ENCODE assay signal across 18 cellular contexts in genomic region chr9:27338527-27338903, GRCh38. TPM values are rescaled to one million over a fixed set of nuclear protein-coding genes. Genes with fewer than 3 reads are reported as not detected.
DNase-seq lines count a peak whose midpoint lies in the region; ATAC-seq and TF ChIP-seq lines count a peak whose summit lies in the region.
"Had no signal": no experiment of that assay in that cellular context is flagged by ENCODE, and none has a peak within 500 bp of the region (broad histone marks: within the 10 kb centered on the region; RNA-seq: fewer than 3 reads in every experiment).

No MANE protein-coding gene starts in this region.

- H3K9me3 ChIP-seq in heart left ventricle (no peaks in the 10 kb centered on the region), upper lobe of right lung (no peaks in the 10 kb centered on the region)

- no peak overlapping the region for H2BK120ac ChIP-seq in mesendoderm (ENCODE audit: low read depth, low read length)

- no peaks in the 10 kb centered on the region for H3K27me3 ChIP-seq in heart left ventricle
- H3K27me3 ChIP-seq in layer of hippocampus (ENCODE audit: control insufficient read depth, insufficient read depth, low read length): no peaks in the 10 kb centered on the region
- H3K27me3 ChIP-seq in upper lobe of right lung: no peaks in the 10 kb centered on the region
- H3K27me3 ChIP-seq in mesendoderm (ENCODE audit: insufficient read depth, low read length, poor library complexity): no peaks in the 10 kb centered on the region

- no peak overlapping the region for H2AK5ac ChIP-seq in mesendoderm (ENCODE audit: low read length)

- no peak overlapping the region for H3K9ac ChIP-seq in mesendoderm (ENCODE audit: low read length)
- H3K9ac ChIP-seq: parathyroid adenoma had no signal

- no peak overlapping the region for H3K4ac ChIP-seq in mesendoderm (ENCODE audit: low read depth, low read length)

- intact Hi-C loops in heart left ventricle (cut with DNase I): loop anchor here in 2 of 10 donors (2.0 to 5.0 kb wide), 3 partner anchors 189 to 209 kb away; partner anchors contain the start of gene MOB3B (in 2 of the 2)
- intact Hi-C loops in cardiac septum (cut with DNase I): no loop called here
- intact Hi-C loops in upper lobe of right lung (cut with DNase I): loop anchor here (5.0 kb wide), 1 partner anchor 214 kb away; no protein-coding TSS in a partner anchor

- H3K18ac ChIP-seq in mesendoderm (ENCODE audit: low read length): no peak overlapping the region

- peak overlapping the region in 3 of 12 donors; percentile 11 to 35 (median 29) for H3K27ac ChIP-seq in heart left ventricle
- H3K27ac ChIP-seq in layer of hippocampus (ENCODE audit: low read depth, low read length): peak overlapping the region; percentile 78
- peak overlapping the region; percentile 82 for H3K27ac ChIP-seq in upper lobe of right lung
- no peak overlapping the region for H3K27ac ChIP-seq in mesendoderm (ENCODE audit: low read depth, low read length)
- H3K27ac ChIP-seq: C4-2B, parathyroid adenoma had no signal

- H2BK15ac ChIP-seq in mesendoderm (replicated peaks; ENCODE audit: low read depth): no peak overlapping the region

- H3K23ac ChIP-seq in mesendoderm (ENCODE audit: low read length): no peak overlapping the region

- no peak overlapping the region for H3K4me2 ChIP-seq in mesendoderm (ENCODE audit: low read length)

- no peak for TF ChIP-seq CTCF in heart left ventricle (IDR thresholded peaks at IDR 0.05)
- no peak for TF ChIP-seq CTCF in upper lobe of right lung (IDR thresholded peaks at IDR 0.05)

- H3K79me1 ChIP-seq in mesendoderm (ENCODE audit: low read length): no peaks in the 10 kb centered on the region

- TF ChIP-seq POLR2A in heart left ventricle (IDR thresholded peaks at IDR 0.05): no peak

- peaks cover 0 to 49% (median 17%) of the 10 kb centered on the region in 12 donors for H3K4me1 ChIP-seq in heart left ventricle
- H3K4me1 ChIP-seq in upper lobe of right lung: peaks cover 40% of the 10 kb centered on the region
- H3K4me1 ChIP-seq in mesendoderm (ENCODE audit: control insufficient read depth, low read depth, low read length): no peaks in the 10 kb centered on the region
- H3K4me1 ChIP-seq: parathyroid adenoma had no signal

- no peak overlapping the region for H4K8ac ChIP-seq in mesendoderm (ENCODE audit: low read depth, low read length)

- DNase-seq in heart left ventricle (no peak), cardiac septum (ENCODE audit: low spot score) (no peak), renal cortical epithelial cell (ENCODE audit: low read depth) (peak; percentile 18), upper lobe of right lung (no peak), mesendoderm (no peak)
- DNase-seq: 8988T; activated effector memory CD4-positive, alpha-beta T cell treated with Interleukin-2 at 50 U/mL for 16 hours; DND-41; effector memory CD4-positive, alpha-beta T cell; GOT3; NCI-H1417 treated with DMSO at 0.1 percent for 48 hours; NCI-H2227 treated with DMSO at 0.1 percent for 48 hours had no signal

- no peak overlapping the region for H3K56ac ChIP-seq in mesendoderm (ENCODE audit: low read length)

- ATAC-seq in heart left ventricle (peak in 3 of 4 donors; percentile 8 to 17 (median 15)), upper lobe of right lung (no peak), GM21360 (IDR thresholded peaks at IDR 0.05; ENCODE audit: unreplicated experiment) (no peak), GM21447 (IDR thresholded peaks at IDR 0.05; ENCODE audit: unreplicated experiment) (no peak)

- no peaks in the 10 kb centered on the region for H3K36me3 ChIP-seq in heart left ventricle
- no peaks in the 10 kb centered on the region for H3K36me3 ChIP-seq in upper lobe of right lung
- no peaks in the 10 kb centered on the region for H3K36me3 ChIP-seq in mesendoderm (ENCODE audit: control insufficient read depth, insufficient read depth, low read length)

- H2BK5ac ChIP-seq in mesendoderm (ENCODE audit: low read length): no peak overlapping the region

- no peaks in the 10 kb centered on the region for H3K79me2 ChIP-seq in mesendoderm (ENCODE audit: control insufficient read depth, insufficient read depth, low read length)
- H3K79me2 ChIP-seq: parathyroid adenoma had no signal

- no peak overlapping the region for H4K5ac ChIP-seq in mesendoderm (ENCODE audit: low read length)

- 45 to 64% (median 50%) methylated on average over 7 to 9 of the region's 9 CpGs for WGBS in heart left ventricle, 4 donors
- WGBS in mesendoderm (ENCODE audit: extremely low coverage, insufficient coverage, low lambda C conversion rate): no CpG with 5 or more reads among the region's 9 CpGs

- H3K4me3 ChIP-seq in heart left ventricle (no peak overlapping the region), upper lobe of right lung (no peak overlapping the region), mesendoderm (ENCODE audit: low read length) (no peak overlapping the region)

RNA-seq across cellular contexts. Expression of gene EQTN, which starts 41.6 kb away (rescaled TPM):
- total RNA-seq in heart left ventricle: not detected
- not detected for polyA plus RNA-seq in heart left ventricle
- not detected for total RNA-seq in cardiac septum
- total RNA-seq in renal cortical epithelial cell: not detected in 2 replicates
- not detected for total RNA-seq in upper lobe of right lung
- not detected for polyA plus RNA-seq in mesendoderm (2013, experiment 1 of 2)
- not detected for polyA plus RNA-seq in mesendoderm (2013, experiment 2 of 2)
- total RNA-seq: T-helper 1 cell treated with Interleukin-12 subunit alpha and Interleukin-12 subunit beta and Interleukin-4 antibody, amounts not matched to agents 30 ng/mL and 1 ng/mL, for 36 hours had no signal

Comparison
In these comparisons a context has a peak if more than half of its experiments do, and no peak if none do; other contexts are left out.
1. ATAC-seq: peak in heart left ventricle (3 of 4); none in upper lobe of right lung (single experiment), GM21360 (single experiment) and GM21447 (single experiment).